Comparison of ENCODE assay signal across 1 cellular context in genomic region chr1:25688390-25689119, GRCh38.
A peak's percentile ranks its signal among the peaks of the same experiment; 100 is the strongest.
TF ChIP-seq lines count a peak whose summit lies in the region.

No MANE protein-coding gene starts in this region.

TF ChIP-seq in HEK293, 187 proteins besides CTCF, POLR2A, EP300 and RAD21 (continued from another document):
- no peak for TF ChIP-seq ZNF148 (tag by site-specific recombination; IDR thresholded peaks at IDR 0.05; ENCODE audit: borderline replicate concordance)
- TF ChIP-seq OSR2 (tag by site-specific recombination; IDR thresholded peaks at IDR 0.05) = no peak
- TF ChIP-seq ZNF768 (tag by site-specific recombination; IDR thresholded peaks at IDR 0.05) = no peak
- TF ChIP-seq ZFP3 (tag by site-specific recombination; IDR thresholded peaks at IDR 0.05; ENCODE audit: low read depth) = no peak
- 0 out of 2 replicates have a peak, but pooled peaks have one; percentile 39 for TF ChIP-seq TSHZ1 (tag by site-specific recombination; IDR thresholded peaks at IDR 0.05; ENCODE audit: borderline replicate concordance)
- TF ChIP-seq ZBTB8A (tag by site-specific recombination; IDR thresholded peaks at IDR 0.05) = peak; percentile 60
- no peak for TF ChIP-seq ZNF280D (tag by site-specific recombination; IDR thresholded peaks at IDR 0.05)
- TF ChIP-seq MEIS1 (CRISPR knock-in tag; IDR thresholded peaks at IDR 0.05; ENCODE audit: borderline replicate concordance) = 0 out of 2 replicates have a peak, but pooled peaks have one; percentile 29
- no peak for TF ChIP-seq ZNF558 (tag by site-specific recombination; IDR thresholded peaks at IDR 0.05)
- TF ChIP-seq ZBTB48 (tag by site-specific recombination; IDR thresholded peaks at IDR 0.05) = peak; percentile 45; the same call in 1 of the 2 replicates
